1 cellular context compared by ENCODE assay signal in the genomic region with DNA sequence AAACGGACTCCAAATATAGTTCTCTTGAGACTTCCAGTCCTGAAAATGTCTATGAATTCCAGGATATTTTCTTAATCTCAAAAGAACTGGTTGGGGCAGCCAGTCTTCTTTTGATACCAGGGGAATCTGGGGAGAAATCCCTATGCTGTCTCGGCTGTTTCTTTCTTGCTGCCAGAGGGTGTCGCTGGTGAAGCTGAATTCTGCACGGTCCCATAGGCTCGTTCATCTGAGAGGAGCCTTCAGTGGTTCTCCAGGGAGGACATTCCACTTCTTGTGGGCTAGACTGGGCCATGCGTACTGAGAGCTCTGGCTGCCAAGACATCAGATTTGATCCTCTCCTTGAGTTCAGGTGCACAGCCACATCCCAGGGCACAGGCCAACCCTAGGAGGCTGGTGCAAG.
TF ChIP-seq lines count a peak whose summit lies in the region.

No MANE protein-coding gene starts in this region.

TF ChIP-seq in GM23338, 12 proteins besides CTCF, POLR2A, EP300 and RAD21 (continued from another document):
- TF ChIP-seq, protein P1, sequence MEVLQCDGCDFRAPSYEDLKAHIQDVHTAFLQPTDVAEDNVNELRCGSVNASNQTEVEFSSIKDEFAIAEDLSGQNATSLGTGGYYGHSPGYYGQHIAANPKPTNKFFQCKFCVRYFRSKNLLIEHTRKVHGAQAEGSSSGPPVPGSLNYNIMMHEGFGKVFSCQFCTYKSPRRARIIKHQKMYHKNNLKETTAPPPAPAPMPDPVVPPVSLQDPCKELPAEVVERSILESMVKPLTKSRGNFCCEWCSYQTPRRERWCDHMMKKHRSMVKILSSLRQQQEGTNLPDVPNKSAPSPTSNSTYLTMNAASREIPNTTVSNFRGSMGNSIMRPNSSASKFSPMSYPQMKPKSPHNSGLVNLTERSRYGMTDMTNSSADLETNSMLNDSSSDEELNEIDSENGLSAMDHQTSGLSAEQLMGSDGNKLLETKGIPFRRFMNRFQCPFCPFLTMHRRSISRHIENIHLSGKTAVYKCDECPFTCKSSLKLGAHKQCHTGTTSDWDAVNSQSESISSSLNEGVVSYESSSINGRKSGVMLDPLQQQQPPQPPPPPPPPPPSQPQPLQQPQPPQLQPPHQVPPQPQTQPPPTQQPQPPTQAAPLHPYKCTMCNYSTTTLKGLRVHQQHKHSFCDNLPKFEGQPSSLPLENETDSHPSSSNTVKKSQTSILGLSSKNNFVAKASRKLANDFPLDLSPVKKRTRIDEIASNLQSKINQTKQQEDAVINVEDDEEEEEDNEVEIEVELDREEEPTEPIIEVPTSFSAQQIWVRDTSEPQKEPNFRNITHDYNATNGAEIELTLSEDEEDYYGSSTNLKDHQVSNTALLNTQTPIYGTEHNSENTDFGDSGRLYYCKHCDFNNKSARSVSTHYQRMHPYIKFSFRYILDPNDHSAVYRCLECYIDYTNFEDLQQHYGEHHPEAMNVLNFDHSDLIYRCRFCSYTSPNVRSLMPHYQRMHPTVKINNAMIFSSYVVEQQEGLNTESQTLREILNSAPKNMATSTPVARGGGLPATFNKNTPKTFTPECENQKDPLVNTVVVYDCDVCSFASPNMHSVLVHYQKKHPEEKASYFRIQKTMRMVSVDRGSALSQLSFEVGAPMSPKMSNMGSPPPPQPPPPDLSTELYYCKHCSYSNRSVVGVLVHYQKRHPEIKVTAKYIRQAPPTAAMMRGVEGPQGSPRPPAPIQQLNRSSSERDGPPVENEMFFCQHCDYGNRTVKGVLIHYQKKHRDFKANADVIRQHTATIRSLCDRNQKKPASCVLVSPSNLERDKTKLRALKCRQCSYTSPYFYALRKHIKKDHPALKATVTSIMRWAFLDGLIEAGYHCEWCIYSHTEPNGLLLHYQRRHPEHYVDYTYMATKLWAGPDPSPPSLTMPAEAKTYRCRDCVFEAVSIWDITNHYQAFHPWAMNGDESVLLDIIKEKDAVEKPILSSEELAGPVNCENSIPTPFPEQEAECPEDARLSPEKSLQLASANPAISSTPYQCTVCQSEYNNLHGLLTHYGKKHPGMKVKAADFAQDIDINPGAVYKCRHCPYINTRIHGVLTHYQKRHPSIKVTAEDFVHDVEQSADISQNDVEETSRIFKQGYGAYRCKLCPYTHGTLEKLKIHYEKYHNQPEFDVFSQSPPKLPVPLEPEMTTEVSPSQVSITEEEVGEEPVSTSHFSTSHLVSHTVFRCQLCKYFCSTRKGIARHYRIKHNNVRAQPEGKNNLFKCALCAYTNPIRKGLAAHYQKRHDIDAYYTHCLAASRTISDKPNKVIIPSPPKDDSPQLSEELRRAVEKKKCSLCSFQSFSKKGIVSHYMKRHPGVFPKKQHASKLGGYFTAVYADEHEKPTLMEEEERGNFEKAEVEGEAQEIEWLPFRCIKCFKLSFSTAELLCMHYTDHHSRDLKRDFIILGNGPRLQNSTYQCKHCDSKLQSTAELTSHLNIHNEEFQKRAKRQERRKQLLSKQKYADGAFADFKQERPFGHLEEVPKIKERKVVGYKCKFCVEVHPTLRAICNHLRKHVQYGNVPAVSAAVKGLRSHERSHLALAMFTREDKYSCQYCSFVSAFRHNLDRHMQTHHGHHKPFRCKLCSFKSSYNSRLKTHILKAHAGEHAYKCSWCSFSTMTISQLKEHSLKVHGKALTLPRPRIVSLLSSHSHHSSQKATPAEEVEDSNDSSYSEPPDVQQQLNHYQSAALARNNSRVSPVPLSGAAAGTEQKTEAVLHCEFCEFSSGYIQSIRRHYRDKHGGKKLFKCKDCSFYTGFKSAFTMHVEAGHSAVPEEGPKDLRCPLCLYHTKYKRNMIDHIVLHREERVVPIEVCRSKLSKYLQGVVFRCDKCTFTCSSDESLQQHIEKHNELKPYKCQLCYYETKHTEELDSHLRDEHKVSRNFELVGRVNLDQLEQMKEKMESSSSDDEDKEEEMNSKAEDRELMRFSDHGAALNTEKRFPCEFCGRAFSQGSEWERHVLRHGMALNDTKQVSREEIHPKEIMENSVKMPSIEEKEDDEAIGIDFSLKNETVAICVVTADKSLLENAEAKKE (CRISPR knock-in tag; IDR thresholded peaks at IDR 0.05), result peak; percentile 87
